In genomic region chr22:37260939-37261338, GRCh38 we compare ENCODE assay signal across 8 cellular contexts. TPM values are rescaled to one million over a fixed set of nuclear protein-coding genes. Genes with fewer than 3 reads are reported as not detected.
DNase-seq lines count a peak whose midpoint lies in the region; ATAC-seq, FAIRE-seq and TF ChIP-seq lines count a peak whose summit lies in the region.

No MANE protein-coding gene starts in this region.

- H3K9me3 Mint-ChIP-seq in Calu3 (ENCODE audit: low read depth, unreplicated experiment): no peaks in the 10 kb centered on the region
- no peaks in the 10 kb centered on the region for H3K9me3 Mint-ChIP-seq in activated naive CD8-positive, alpha-beta T cell (ENCODE audit: low read depth)

- peaks cover 10% of the 10 kb centered on the region; the same call in 1 of the 2 replicates for H3K27me3 ChIP-seq in SJCRH30
- peaks cover 0 to 1% of the 10 kb centered on the region in 2 donors for H3K27me3 ChIP-seq in small intestine (ENCODE audit: control insufficient read depth in 2 of 2, insufficient read depth in 2 of 2, low read length in 2 of 2)

- peak; percentile 79 for TF ChIP-seq CTCF in Calu3 (IDR thresholded peaks at IDR 0.05; ENCODE audit: unreplicated experiment)

- H3K36me3 Mint-ChIP-seq in Calu3 (ENCODE audit: insufficient read depth, unreplicated experiment): no peaks in the 10 kb centered on the region
- H3K36me3 Mint-ChIP-seq in activated naive CD8-positive, alpha-beta T cell: peaks cover 2% of the 10 kb centered on the region

- BruUV-seq in Calu3 (replicated peaks; lab: Mats Ljungman, UMichigan): no TSS peak

- 19 to 22% (median 22%) methylated on average over 14 of the region's 14 CpGs for WGBS in small intestine, 3 donors

- H3K27ac ChIP-seq in SJCRH30 (no peak overlapping the region), small intestine (ENCODE audit: low read depth in 1 of 2, low read length in 1 of 2) (no peak overlapping the region)

- no peak overlapping the region for H3K4me3 ChIP-seq in SJCRH30
- H3K4me3 ChIP-seq in small intestine (ENCODE audit: low read depth in 1 of 2, low read length in 2 of 2): no peak overlapping the region

- H3K36me3 ChIP-seq in SJCRH30 (no peaks in the 10 kb centered on the region), small intestine (ENCODE audit: control insufficient read depth in 2 of 2, insufficient read depth in 2 of 2, low read length in 2 of 2) (no peaks in the 10 kb centered on the region)

- H3K4me1 ChIP-seq in SJCRH30: no peaks in the 10 kb centered on the region
- no peaks in the 10 kb centered on the region for H3K4me1 ChIP-seq in small intestine (ENCODE audit: control insufficient read depth in 2 of 2, insufficient read depth in 1 of 2, low read depth in 1 of 2, low read length in 1 of 2)

- peaks cover 29% of the 10 kb centered on the region for H3K4me1 Mint-ChIP-seq in Calu3 (ENCODE audit: low read depth, unreplicated experiment)
- H3K4me1 Mint-ChIP-seq in activated naive CD8-positive, alpha-beta T cell (ENCODE audit: low read depth): peaks cover 26% of the 10 kb centered on the region

- ATAC-seq in left ventricle myocardium superior (peak; percentile 75), HG03521 (IDR thresholded peaks at IDR 0.05; ENCODE audit: unreplicated experiment) (no peak)

- peaks cover 4% of the 10 kb centered on the region; the same call in 1 of the 2 replicates for H3K9me3 ChIP-seq in SJCRH30 (replicated peaks)
- H3K9me3 ChIP-seq in small intestine (ENCODE audit: control insufficient read depth, low read depth): peaks cover 2% of the 10 kb centered on the region

- peak; percentile 68 for DNase-seq in Calu3
- DNase-seq in HT-29 (ENCODE audit: low spot score): peak; percentile 61
- DNase-seq in SJCRH30: peak; percentile 22 to 51
- peak; percentile 59 for DNase-seq in left ventricle myocardium superior
- peak; percentile 59 for DNase-seq in small intestine
- no peak for DNase-seq in mesenteric fat pad (ENCODE audit: low spot score)

- H3K27me3 Mint-ChIP-seq in Calu3 (ENCODE audit: unreplicated experiment): peaks cover 31% of the 10 kb centered on the region
- no peaks in the 10 kb centered on the region for H3K27me3 Mint-ChIP-seq in activated naive CD8-positive, alpha-beta T cell

- CTCF ChIA-PET in Calu3 (lab: Charles Lee): interaction anchor here (0.5 to 1.8 kb wide), 6 partner anchors 11 to 90 kb away, joined by 3 to 6 read pairs (median 4); no protein-coding TSS in a partner anchor

- no peak overlapping the region for H3K4me3 Mint-ChIP-seq in Calu3 (ENCODE audit: low read depth, unreplicated experiment)
- peak overlapping the region; percentile 8 for H3K4me3 Mint-ChIP-seq in activated naive CD8-positive, alpha-beta T cell

- FAIRE-seq in small intestine (lab: Jason Lieb, UNC): no peak

- intact Hi-C loops in Calu3 (cut with micrococcal nuclease; ENCODE audit: unreplicated experiment) (loop anchor here (5.0 kb wide), 1 partner anchor 479 kb away; no protein-coding TSS in a partner anchor), left ventricle myocardium superior (cut with micrococcal nuclease) (no loop called here)

- H3K27ac Mint-ChIP-seq in Calu3 (ENCODE audit: unreplicated experiment): no peak overlapping the region
- peak overlapping the region; percentile 76 for H3K27ac Mint-ChIP-seq in activated naive CD8-positive, alpha-beta T cell

RNA-seq across cellular contexts. Expression of gene RAC2, which starts 16.9 kb away (rescaled TPM):
- total RNA-seq in Calu3 (2022) (21.0 and 24.0 TPM in 2 replicates), left ventricle myocardium superior (5.1 TPM), mesenteric fat pad (26.1 TPM)
- 6.7 and 7.3 TPM in 2 replicates for total RNA-seq in HT-29 (2014; rRNA removed; shearing (Covaris generic))
- total RNA-seq in SJCRH30 (2014; rRNA removed; shearing (Covaris generic)): not detected in 2 replicates
- polyA plus RNA-seq in small intestine: 10 to 100 TPM; 12.1 to 41.1 (median 29.3) TPM

RNA-seq across cellular contexts. Expression of gene CYTH4, which starts 21.4 kb away (rescaled TPM):
- total RNA-seq in Calu3 (2022): 0.38 and 0.59 TPM in 2 replicates
- not detected in 2 replicates for total RNA-seq in HT-29 (2014; rRNA removed; shearing (Covaris generic))
- not detected in 2 replicates for total RNA-seq in SJCRH30 (2014; rRNA removed; shearing (Covaris generic))
- 6.2 TPM for total RNA-seq in left ventricle myocardium superior
- 1 to 10 TPM; 1.1 to 5.4 (median 3.3) TPM for polyA plus RNA-seq in small intestine
- 44.7 TPM for total RNA-seq in mesenteric fat pad

RNA-seq across cellular contexts. Expression of gene SSTR3, which starts 48.7 kb away (rescaled TPM):
- total RNA-seq in Calu3 (2022): not detected in 2 replicates
- not detected in 2 replicates for total RNA-seq in HT-29 (2014; rRNA removed; shearing (Covaris generic))
- total RNA-seq in SJCRH30 (2014; rRNA removed; shearing (Covaris generic)): not detected in 2 replicates
- total RNA-seq in left ventricle myocardium superior: not detected
- under 1 TPM in 1 of 3 donors, not detected in 2; 0.09 TPM for polyA plus RNA-seq in small intestine
- not detected for total RNA-seq in mesenteric fat pad
